ENCODE assay signal across 1 cellular context in genomic region chr1:147808025-147808424, GRCh38.
TF ChIP-seq lines count a peak whose summit lies in the region.

No MANE protein-coding gene starts in this region.

TF ChIP-seq in HepG2, 621 proteins besides CTCF, POLR2A, EP300 and RAD21 (continued from another document):
- TF ChIP-seq ZNF512B (CRISPR knock-in tag; IDR thresholded peaks at IDR 0.05; ENCODE audit: borderline replicate concordance) (peak; percentile 71; the same call in 1 of the 2 replicates), ZNF710 (CRISPR knock-in tag; IDR thresholded peaks at IDR 0.05; ENCODE audit: borderline replicate concordance) (peak; percentile 40; the same call in 1 of the 2 replicates), FOXK1 (CRISPR knock-in tag; IDR thresholded peaks at IDR 0.05; ENCODE audit: borderline replicate concordance, low read depth) (peak; percentile 84; the same call in 1 of the 2 replicates), ARID4A (CRISPR knock-in tag; IDR thresholded peaks at IDR 0.05; ENCODE audit: borderline replicate concordance) (peak; percentile 52; the same call in 1 of the 2 replicates)
